In the genomic region with DNA sequence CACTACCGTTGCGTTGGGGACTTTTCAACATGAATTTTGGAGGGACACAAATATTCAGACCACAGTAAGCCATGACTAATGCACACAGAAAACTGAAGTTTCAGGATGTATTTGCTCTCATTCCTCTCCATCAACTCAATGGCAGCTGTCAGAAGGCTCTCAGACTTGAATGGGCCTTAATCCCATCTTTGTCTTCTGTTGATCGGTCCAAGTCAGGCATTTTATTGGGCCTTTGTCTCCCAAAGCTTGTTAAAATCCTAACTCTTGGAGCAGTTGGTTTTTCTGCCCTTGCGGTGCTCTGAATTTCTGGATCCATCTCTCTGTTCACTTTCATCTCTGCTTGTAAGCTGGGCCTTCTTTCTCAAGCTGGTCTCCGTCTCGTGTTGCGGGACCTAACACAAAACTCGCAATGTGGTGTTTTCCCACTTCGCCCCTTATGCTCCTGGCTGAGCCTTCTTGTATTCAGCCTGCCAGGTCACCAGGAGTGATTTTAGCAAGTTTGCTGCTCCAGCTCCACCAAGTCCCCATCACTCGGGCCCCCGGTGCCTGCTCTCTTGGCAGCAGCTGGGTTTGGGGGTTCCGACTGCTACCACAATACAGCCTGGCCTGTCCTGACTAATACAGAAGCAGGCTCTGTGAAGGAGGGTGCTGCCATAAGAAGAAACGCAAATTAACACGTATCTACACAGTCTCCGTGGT, we compare ENCODE assay signal across 21 cellular contexts. TPM values are rescaled to one million over a fixed set of nuclear protein-coding genes. Genes with fewer than 3 reads are reported as not detected.
"Had no signal": no experiment of that assay in that cellular context is flagged by ENCODE, and none has a peak within 500 bp of the region (broad histone marks: within the 10 kb centered on the region; RNA-seq: fewer than 3 reads in every experiment).

No MANE protein-coding gene starts in this region.

- DNase-seq: erythroblast; kidney; left cardiac atrium; left ventricle myocardium superior; mesenchymal stem cell; naive thymus-derived CD4-positive, alpha-beta T cell; nephron progenitor cell; sigmoid colon; stimulated activated CD4-positive, alpha-beta T cell treated with anti-CD3 and anti-CD28 coated beads, Interleukin-12 subunit alpha, Interleukin-12 subunit beta, amount 100 ng/mL, for 4 hours; stimulated activated naive CD4-positive, alpha-beta T cell treated with Interleukin-2 at 50 U/mL for 16 hours; thyroid gland had no signal

- H3K9me3 ChIP-seq: right atrium auricular region, sigmoid colon, suprapubic skin, thyroid gland, vagina had no signal

- H3K4me3 ChIP-seq: hepatocyte, lung, right atrium auricular region, sigmoid colon, skin epidermis, suprapubic skin, thyroid gland, upper lobe of left lung, vagina had no signal

- ATAC-seq: left cardiac atrium; left ventricle myocardium superior; naive thymus-derived CD4-positive, alpha-beta T cell had no signal

- H3K36me3 ChIP-seq: right atrium auricular region, sigmoid colon, suprapubic skin, thyroid gland, upper lobe of left lung, vagina had no signal

- H3K4me1 ChIP-seq: thyroid gland, upper lobe of left lung had no signal

- H3K4me2 ChIP-seq: hepatocyte had no signal

- H3K27ac ChIP-seq: hepatocyte, right atrium auricular region, sigmoid colon, skin epidermis, suprapubic skin, thyroid gland, upper lobe of left lung, vagina had no signal

- H2AFZ ChIP-seq: hepatocyte had no signal

- H3K27me3 ChIP-seq: hepatocyte, right atrium auricular region, sigmoid colon, suprapubic skin, thyroid gland, upper lobe of left lung, vagina had no signal

RNA-seq across cellular contexts. Expression of gene TSPAN32, which starts 27.0 kb away (rescaled TPM):
- total RNA-seq: endothelial cell of umbilical vein, pulmonary artery endothelial cell had no signal
- polyA plus RNA-seq: endothelial cell of umbilical vein had no signal

RNA-seq across cellular contexts. Expression of gene C11orf21, which starts 27.1 kb away (rescaled TPM):
- total RNA-seq: endothelial cell of umbilical vein, pulmonary artery endothelial cell had no signal
- polyA plus RNA-seq: endothelial cell of umbilical vein had no signal

RNA-seq across cellular contexts. Expression of gene ASCL2, which starts 58.4 kb away (rescaled TPM):
- total RNA-seq: endothelial cell of umbilical vein, osteocyte, pulmonary artery endothelial cell had no signal
- polyA plus RNA-seq: endothelial cell of umbilical vein; naive thymus-derived CD4-positive, alpha-beta T cell had no signal
